Comparison of ENCODE assay signal across 18 cellular contexts in genomic region chr13:27536361-27537101, GRCh38.
"Had no signal": no experiment of that assay in that cellular context is flagged by ENCODE, and none has a peak within 500 bp of the region (broad histone marks: within the 10 kb centered on the region; RNA-seq: fewer than 3 reads in every experiment).

No MANE protein-coding gene starts in this region.

- ATAC-seq: activated T-cell treated with anti-CD3 and anti-CD28 coated beads, Interleukin-2, amount 50 U/mL, for 4 hours; heart left ventricle; SK-N-SH treated with all-trans-retinoic acid at 6 μM for 48 hours had no signal

- DNase-seq: activated CD4-positive, alpha-beta T cell treated with anti-CD3 and anti-CD28 coated beads, Interleukin-2, amount 10 ng/mL, durations not matched to agents 7 days and 5 days; activated effector memory CD4-positive, alpha-beta T cell treated with anti-CD3 and anti-CD28 coated beads, Interleukin-2, amount 50 U/mL, for 16 hours; activated naive CD8-positive, alpha-beta T cell treated with anti-CD3 and anti-CD28 coated beads for 36 hours; activated T-cell treated with anti-CD3 and anti-CD28 coated beads, Interleukin-2, amount 50 U/mL, for 4 hours; brain microvascular endothelial cell; foreskin melanocyte; heart left ventricle; left ventricle myocardium inferior; posterior cingulate gyrus had no signal

- H3K27ac ChIP-seq: brain microvascular endothelial cell, heart left ventricle, left ventricle myocardium inferior, neutrophil, right atrium auricular region, skin epidermis, tibial nerve had no signal

- H3K27me3 Mint-ChIP-seq: activated CD4-positive, alpha-beta T cell treated with anti-CD3 and anti-CD28 coated beads, Interleukin-2, amount 10 ng/mL, durations not matched to agents 7 days and 5 days had no signal

- H3K36me3 ChIP-seq: brain microvascular endothelial cell, heart left ventricle, left ventricle myocardium inferior, neutrophil, right atrium auricular region, tibial nerve had no signal

- H3K4me3 Mint-ChIP-seq: activated CD4-positive, alpha-beta T cell treated with anti-CD3 and anti-CD28 coated beads, Interleukin-2, amount 10 ng/mL, durations not matched to agents 7 days and 5 days; activated naive CD8-positive, alpha-beta T cell treated with anti-CD3 and anti-CD28 coated beads for 36 hours; activated T-cell treated with anti-CD3 and anti-CD28 coated beads, Interleukin-2, amount 50 U/mL, for 4 hours; mesothelial cell of epicardium; T-helper 1 cell treated with Interleukin-12 subunit alpha and Interleukin-12 subunit beta and Interleukin-4 antibody, amounts not matched to agents 30 μg/mL and 1 μg/mL, for 36 hours had no signal

- H3K4me3 ChIP-seq: heart left ventricle, left ventricle myocardium inferior, right atrium auricular region, skin epidermis, tibial nerve had no signal

- H3K9me3 ChIP-seq: heart left ventricle, left ventricle myocardium inferior, neutrophil, right atrium auricular region, tibial nerve had no signal

- H3K27ac Mint-ChIP-seq: activated CD4-positive, alpha-beta T cell treated with anti-CD3 and anti-CD28 coated beads, Interleukin-2, amount 10 ng/mL, durations not matched to agents 7 days and 5 days; activated naive CD8-positive, alpha-beta T cell treated with anti-CD3 and anti-CD28 coated beads for 36 hours; mesothelial cell of epicardium; T-helper 1 cell treated with Interleukin-12 subunit alpha and Interleukin-12 subunit beta and Interleukin-4 antibody, amounts not matched to agents 30 μg/mL and 1 μg/mL, for 36 hours had no signal

- H3K36me3 Mint-ChIP-seq: mesothelial cell of epicardium had no signal

- H3K9me3 Mint-ChIP-seq: activated CD4-positive, alpha-beta T cell treated with anti-CD3 and anti-CD28 coated beads, Interleukin-2, amount 10 ng/mL, durations not matched to agents 7 days and 5 days; activated naive CD8-positive, alpha-beta T cell treated with anti-CD3 and anti-CD28 coated beads for 36 hours; activated T-cell treated with anti-CD3 and anti-CD28 coated beads, Interleukin-2, amount 50 U/mL, for 4 hours; mesothelial cell of epicardium; T-helper 1 cell treated with Interleukin-12 subunit alpha and Interleukin-12 subunit beta and Interleukin-4 antibody, amounts not matched to agents 30 μg/mL and 1 μg/mL, for 36 hours had no signal

- H3K27me3 ChIP-seq: brain microvascular endothelial cell, heart left ventricle, right atrium auricular region, tibial nerve had no signal

- FAIRE-seq: endometrium, islet of Langerhans had no signal
